In genomic region chr2:66488946-66489345, GRCh38 we compare ENCODE assay signal across 24 cellular contexts. TPM values are rescaled to one million over a fixed set of nuclear protein-coding genes. Genes with fewer than 3 reads are reported as not detected.
A peak's percentile ranks its signal among the peaks of the same experiment; 100 is the strongest.
DNase-seq lines count a peak whose midpoint lies in the region; ATAC-seq and TF ChIP-seq lines count a peak whose summit lies in the region.
"Had no signal": no experiment of that assay in that cellular context is flagged by ENCODE, and none has a peak within 500 bp of the region (broad histone marks: within the 10 kb centered on the region; RNA-seq: fewer than 3 reads in every experiment).

No MANE protein-coding gene starts in this region.

- H3K9me3 ChIP-seq in lower lobe of right lung = no peaks in the 10 kb centered on the region
- H3K9me3 ChIP-seq: A549, upper lobe of right lung had no signal

- H3K27me3 Mint-ChIP-seq in HFFc6 (ENCODE audit: insufficient read depth) (no peaks in the 10 kb centered on the region), mesothelial cell of epicardium (ENCODE audit: low read depth) (no peaks in the 10 kb centered on the region)
- H3K27me3 Mint-ChIP-seq: activated naive CD4-positive, alpha-beta T cell treated with anti-CD3 and anti-CD28 coated beads, Interleukin-2, amount 50 U/mL, for 24 hours had no signal

- peak; percentile 20 for DNase-seq in NCI-H2029 treated with DMSO at 0.1 percent for 48 hours (lab: John Stamatoyannopoulos, UW)
- no peak for DNase-seq in NCI-H2029 (lab: John Stamatoyannopoulos, UW)
- DNase-seq in HFFc6 = no peak
- peak; percentile 50 for DNase-seq in NCI-H774 (lab: John Stamatoyannopoulos, UW)
- DNase-seq in mesothelial cell of epicardium (ENCODE audit: low spot score in 2 of 2, unreplicated experiment in 2 of 2) = no peak
- DNase-seq in activated naive CD4-positive, alpha-beta T cell treated with anti-CD3 and anti-CD28 coated beads, Interleukin-2, amount 50 U/mL, for 16 hours = no peak
- DNase-seq in lower lobe of right lung = no peak
- DNase-seq: activated CD4-positive, alpha-beta T cell treated with anti-CD3 and anti-CD28 coated beads, Interleukin-2, amount 50 U/mL, for 1 hour; CD8-positive, alpha-beta T cell; GM23248; islet precursor cell; mammary epithelial cell; NCI-H187 treated with DMSO at 0.1 percent for 48 hours; NCI-H446; occipital lobe; OCI-M1; small intestine; stimulated activated CD4-positive, alpha-beta T cell treated with anti-CD3 and anti-CD28 coated beads, Interleukin-1b, Interleukin-23, amount 100 ng/mL, for 48 hours; upper lobe of right lung had no signal

- no peak overlapping the region for H3K4me3 Mint-ChIP-seq in HFFc6
- H3K4me3 Mint-ChIP-seq in mesothelial cell of epicardium = no peak overlapping the region
- H3K4me3 Mint-ChIP-seq: activated naive CD4-positive, alpha-beta T cell treated with anti-CD3 and anti-CD28 coated beads, Interleukin-2, amount 50 U/mL, for 24 hours; activated T-helper 1 cell treated with anti-CD3 and anti-CD28 coated beads, Interleukin-12 subunit alpha, Interleukin-12 subunit beta, Interleukin-2, Interleukin-4 antibody, amounts not matched to agents 30 ng/mL and 10 ng/mL and 1 ng/mL, durations not matched to agents 14 hours and 24 hours and 36 hours; CD8-positive, alpha-beta T cell had no signal

- ATAC-seq in GM19351 (IDR thresholded peaks at IDR 0.05; ENCODE audit: unreplicated experiment) = no peak
- no peak for ATAC-seq in lower lobe of right lung
- ATAC-seq: A549; CD8-positive, alpha-beta T cell; upper lobe of right lung had no signal

- H3K9me3 Mint-ChIP-seq in HFFc6 = no peaks in the 10 kb centered on the region
- H3K9me3 Mint-ChIP-seq in mesothelial cell of epicardium = peaks cover 7% of the 10 kb centered on the region
- H3K9me3 Mint-ChIP-seq: activated naive CD4-positive, alpha-beta T cell treated with anti-CD3 and anti-CD28 coated beads, Interleukin-2, amount 50 U/mL, for 24 hours had no signal

- H3K36me3 ChIP-seq in lower lobe of right lung = no peaks in the 10 kb centered on the region
- H3K36me3 ChIP-seq: upper lobe of right lung had no signal

- peaks cover 43% of the 10 kb centered on the region for H3K4me1 ChIP-seq in lower lobe of right lung
- H3K4me1 ChIP-seq: A549 had no signal

- no peak overlapping the region for H3K4me3 ChIP-seq in lower lobe of right lung
- H3K4me3 ChIP-seq: A549, coronary artery, GM23248, upper lobe of right lung had no signal

- H3K27ac Mint-ChIP-seq in HFFc6 = peak overlapping the region; percentile 47; the same call in 1 of the 2 replicates
- H3K27ac Mint-ChIP-seq in mesothelial cell of epicardium = peak overlapping the region; percentile 72
- H3K27ac Mint-ChIP-seq: activated naive CD4-positive, alpha-beta T cell treated with anti-CD3 and anti-CD28 coated beads, Interleukin-2, amount 50 U/mL, for 24 hours; activated T-helper 1 cell treated with anti-CD3 and anti-CD28 coated beads, Interleukin-12 subunit alpha, Interleukin-12 subunit beta, Interleukin-2, Interleukin-4 antibody, amounts not matched to agents 30 ng/mL and 10 ng/mL and 1 ng/mL, durations not matched to agents 14 hours and 24 hours and 36 hours; CD8-positive, alpha-beta T cell had no signal

- H3K4me1 Mint-ChIP-seq in HFFc6 (ENCODE audit: low read depth) (peaks cover 51% of the 10 kb centered on the region), mesothelial cell of epicardium (peaks cover 56% of the 10 kb centered on the region)
- H3K4me1 Mint-ChIP-seq: activated naive CD4-positive, alpha-beta T cell treated with anti-CD3 and anti-CD28 coated beads, Interleukin-2, amount 50 U/mL, for 24 hours had no signal

- no peak overlapping the region for H3K27ac ChIP-seq in lower lobe of right lung
- H3K27ac ChIP-seq: A549, coronary artery, GM23248 had no signal

- no peaks in the 10 kb centered on the region for H3K27me3 ChIP-seq in lower lobe of right lung (ENCODE audit: low read depth)
- H3K27me3 ChIP-seq: upper lobe of right lung had no signal

- TF ChIP-seq CTCF in HFFc6 (IDR thresholded peaks at IDR 0.05) (no peak), mesothelial cell of epicardium (IDR thresholded peaks at IDR 0.05; ENCODE audit: unreplicated experiment) (no peak), lower lobe of right lung (IDR thresholded peaks at IDR 0.05) (no peak)

- intact Hi-C loops in lower lobe of right lung (cut with DNase I) = no loop called here

- peaks cover 55% of the 10 kb centered on the region for H3K36me3 Mint-ChIP-seq in HFFc6 (ENCODE audit: low read depth)
- peaks cover 47% of the 10 kb centered on the region for H3K36me3 Mint-ChIP-seq in mesothelial cell of epicardium
- H3K36me3 Mint-ChIP-seq: activated naive CD4-positive, alpha-beta T cell treated with anti-CD3 and anti-CD28 coated beads, Interleukin-2, amount 50 U/mL, for 24 hours; CD8-positive, alpha-beta T cell had no signal

RNA-seq across cellular contexts. Expression of gene MEIS1, which starts 54.0 kb away (rescaled TPM):
- 10 to 100 TPM; 69.1 to 85.4 (median 74.1) TPM for total RNA-seq in HFFc6 (2021; fragmentation: NEBNext Ultra II Directional; extraction: Animal tissue kit (Norgen Biotek cat#: 25700))
- total RNA-seq in mesothelial cell of epicardium = 305 to 324 TPM (median 317 TPM) in 3 replicates
- 54.7 TPM for total RNA-seq in lower lobe of right lung
- total RNA-seq: activated T-helper 1 cell treated with anti-CD3 and anti-CD28 coated beads, Interleukin-12 subunit alpha, Interleukin-12 subunit beta, Interleukin-2, Interleukin-4 antibody, amounts not matched to agents 30 ng/mL and 10 ng/mL and 1 ng/mL, durations not matched to agents 14 hours and 24 hours and 36 hours; CD8-positive, alpha-beta T cell had no signal

Comparison
In these comparisons a context has a peak if more than half of its experiments do, and no peak if none do; other contexts are left out.
1. DNase-seq: peak in NCI-H2029 treated with DMSO at 0.1 percent for 48 hours (single experiment) and NCI-H774 (single experiment); none in NCI-H2029 (single experiment), HFFc6 (single experiment), mesothelial cell of epicardium (0 of 2), activated naive CD4-positive, alpha-beta T cell treated with anti-CD3 and anti-CD28 coated beads, Interleukin-2, amount 50 U/mL, for 16 hours (single experiment) and lower lobe of right lung (single experiment).